In the genomic region with DNA sequence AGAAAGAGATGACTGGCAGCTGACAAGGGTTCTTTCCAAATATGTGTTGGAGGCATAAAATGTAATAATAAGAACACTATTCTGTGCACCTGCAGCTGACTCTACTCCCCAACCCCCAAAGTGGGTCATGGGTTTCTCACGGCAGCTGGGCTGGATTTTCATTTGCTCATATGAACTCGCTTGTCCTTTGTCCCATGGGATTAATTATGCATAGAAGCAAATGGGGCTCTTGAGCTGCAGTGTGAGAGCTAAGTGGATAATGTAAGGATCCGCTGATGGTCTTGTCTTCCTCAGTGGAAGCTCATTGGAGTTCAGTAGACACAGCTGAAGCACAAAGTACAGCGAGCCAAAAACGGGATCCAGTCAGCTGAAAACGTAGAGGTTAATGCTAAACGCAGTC, we compare ENCODE assay signal across 1 cellular context.
TF ChIP-seq lines count a peak whose summit lies in the region.

No MANE protein-coding gene starts in this region.

TF ChIP-seq in IMR-90, 13 proteins besides CTCF, POLR2A, EP300 and RAD21:
- TF ChIP-seq RFX5 (IDR thresholded peaks at IDR 0.05; ENCODE audit: low read depth, low read length) (no peak), MAZ (IDR thresholded peaks at IDR 0.05; ENCODE audit: borderline replicate concordance, low read depth, low read length) (no peak), MXI1 (IDR thresholded peaks at IDR 0.05; ENCODE audit: borderline replicate concordance, low read depth, low read length) (no peak), CEBPB (IDR thresholded peaks at IDR 0.05; ENCODE audit: low read depth, low read length) (no peak), CHD1 (IDR thresholded peaks at IDR 0.05; ENCODE audit: low read depth, low read length) (no peak), RCOR1 (IDR thresholded peaks at IDR 0.05; ENCODE audit: insufficient replicate concordance, low read length) (no peak), BHLHE40 (IDR thresholded peaks at IDR 0.05; ENCODE audit: low read depth, low read length) (no peak), NFE2L2 (IDR thresholded peaks at IDR 0.05; ENCODE audit: low read depth, low read length) (no peak), MAFK (IDR thresholded peaks at IDR 0.05; ENCODE audit: low read depth, low read length) (no peak), FOS (IDR thresholded peaks at IDR 0.05; ENCODE audit: low read depth, low read length) (no peak), SMC3 (IDR thresholded peaks at IDR 0.05; ENCODE audit: low read depth, low read length) (no peak)
- TF ChIP-seq, protein P1, sequence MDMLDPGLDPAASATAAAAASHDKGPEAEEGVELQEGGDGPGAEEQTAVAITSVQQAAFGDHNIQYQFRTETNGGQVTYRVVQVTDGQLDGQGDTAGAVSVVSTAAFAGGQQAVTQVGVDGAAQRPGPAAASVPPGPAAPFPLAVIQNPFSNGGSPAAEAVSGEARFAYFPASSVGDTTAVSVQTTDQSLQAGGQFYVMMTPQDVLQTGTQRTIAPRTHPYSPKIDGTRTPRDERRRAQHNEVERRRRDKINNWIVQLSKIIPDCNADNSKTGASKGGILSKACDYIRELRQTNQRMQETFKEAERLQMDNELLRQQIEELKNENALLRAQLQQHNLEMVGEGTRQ (IDR thresholded peaks at IDR 0.05; ENCODE audit: low read depth, low read length): no peak
- TF ChIP-seq, protein P2, sequence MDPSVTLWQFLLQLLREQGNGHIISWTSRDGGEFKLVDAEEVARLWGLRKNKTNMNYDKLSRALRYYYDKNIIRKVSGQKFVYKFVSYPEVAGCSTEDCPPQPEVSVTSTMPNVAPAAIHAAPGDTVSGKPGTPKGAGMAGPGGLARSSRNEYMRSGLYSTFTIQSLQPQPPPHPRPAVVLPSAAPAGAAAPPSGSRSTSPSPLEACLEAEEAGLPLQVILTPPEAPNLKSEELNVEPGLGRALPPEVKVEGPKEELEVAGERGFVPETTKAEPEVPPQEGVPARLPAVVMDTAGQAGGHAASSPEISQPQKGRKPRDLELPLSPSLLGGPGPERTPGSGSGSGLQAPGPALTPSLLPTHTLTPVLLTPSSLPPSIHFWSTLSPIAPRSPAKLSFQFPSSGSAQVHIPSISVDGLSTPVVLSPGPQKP (IDR thresholded peaks at IDR 0.05; ENCODE audit: borderline replicate concordance, low read depth, low read length): no peak
